1 cellular context compared by ENCODE assay signal in the genomic region with DNA sequence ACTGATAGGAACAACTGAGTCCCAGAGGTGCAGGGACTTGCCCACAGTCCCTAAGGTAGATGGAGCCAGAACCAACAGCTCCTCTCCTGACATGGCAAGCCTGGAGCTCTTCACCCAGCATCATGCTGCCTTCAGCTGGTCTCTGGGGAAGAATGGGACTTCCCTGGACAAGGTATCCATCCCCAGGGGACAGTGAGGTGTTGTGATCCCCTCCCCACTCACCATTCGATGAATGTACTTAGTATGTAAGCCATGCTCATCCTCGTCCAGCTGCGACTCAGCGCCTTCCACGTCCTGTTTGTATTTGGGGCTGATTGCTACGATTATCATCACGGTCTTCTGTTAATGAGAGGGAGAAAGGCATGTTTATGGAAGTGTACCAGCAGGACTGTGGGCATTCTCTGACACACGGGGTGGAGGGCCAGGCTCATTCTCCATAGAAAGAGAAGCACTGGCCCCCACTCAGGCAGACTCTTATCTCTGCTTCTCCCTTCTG.
TF ChIP-seq lines count a peak whose summit lies in the region.

No MANE protein-coding gene starts in this region.

TF ChIP-seq in H1, 55 proteins besides CTCF, POLR2A, EP300 and RAD21:
- TF ChIP-seq SIRT6 (IDR thresholded peaks at IDR 0.05; ENCODE audit: low read length) (no peak), YY1 (IDR thresholded peaks at IDR 0.05; ENCODE audit: low read depth, low read length) (no peak), BRCA1 (IDR thresholded peaks at IDR 0.05; ENCODE audit: low read depth, low read length) (no peak), CHD2 (IDR thresholded peaks at IDR 0.05; ENCODE audit: low read length) (no peak), NRF1 (IDR thresholded peaks at IDR 0.05; ENCODE audit: low read depth, low read length) (no peak), SUZ12 (IDR thresholded peaks at IDR 0.05; ENCODE audit: low read length) (no peak), CREB1 (IDR thresholded peaks at IDR 0.05) (no peak), BACH1 (IDR thresholded peaks at IDR 0.05; ENCODE audit: low read length) (no peak), NANOG (IDR thresholded peaks at IDR 0.05; ENCODE audit: insufficient read depth, low read depth, low read length, poor library complexity, severe bottlenecking) (no peak), SP4 (IDR thresholded peaks at IDR 0.05; ENCODE audit: low read length) (no peak), PHF8 (conservative IDR thresholded peaks at IDR 0.05; ENCODE audit: low read depth, low read length) (no peak), HDAC2 (IDR thresholded peaks at IDR 0.05; ENCODE audit: borderline replicate concordance in 1 of 2, low read depth in 2 of 2, low read length in 2 of 2) (no peak)
- TF ChIP-seq, protein P1, sequence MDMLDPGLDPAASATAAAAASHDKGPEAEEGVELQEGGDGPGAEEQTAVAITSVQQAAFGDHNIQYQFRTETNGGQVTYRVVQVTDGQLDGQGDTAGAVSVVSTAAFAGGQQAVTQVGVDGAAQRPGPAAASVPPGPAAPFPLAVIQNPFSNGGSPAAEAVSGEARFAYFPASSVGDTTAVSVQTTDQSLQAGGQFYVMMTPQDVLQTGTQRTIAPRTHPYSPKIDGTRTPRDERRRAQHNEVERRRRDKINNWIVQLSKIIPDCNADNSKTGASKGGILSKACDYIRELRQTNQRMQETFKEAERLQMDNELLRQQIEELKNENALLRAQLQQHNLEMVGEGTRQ (IDR thresholded peaks at IDR 0.05; ENCODE audit: low read length) = no peak
- TF ChIP-seq, protein P2, sequence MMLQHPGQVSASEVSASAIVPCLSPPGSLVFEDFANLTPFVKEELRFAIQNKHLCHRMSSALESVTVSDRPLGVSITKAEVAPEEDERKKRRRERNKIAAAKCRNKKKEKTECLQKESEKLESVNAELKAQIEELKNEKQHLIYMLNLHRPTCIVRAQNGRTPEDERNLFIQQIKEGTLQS (IDR thresholded peaks at IDR 0.05; ENCODE audit: insufficient read depth, low read depth, low read length) = no peak
TF ChIP-seq in H1: peak in this region for 0.
